Comparison of ENCODE assay signal across 16 cellular contexts in the genomic region with DNA sequence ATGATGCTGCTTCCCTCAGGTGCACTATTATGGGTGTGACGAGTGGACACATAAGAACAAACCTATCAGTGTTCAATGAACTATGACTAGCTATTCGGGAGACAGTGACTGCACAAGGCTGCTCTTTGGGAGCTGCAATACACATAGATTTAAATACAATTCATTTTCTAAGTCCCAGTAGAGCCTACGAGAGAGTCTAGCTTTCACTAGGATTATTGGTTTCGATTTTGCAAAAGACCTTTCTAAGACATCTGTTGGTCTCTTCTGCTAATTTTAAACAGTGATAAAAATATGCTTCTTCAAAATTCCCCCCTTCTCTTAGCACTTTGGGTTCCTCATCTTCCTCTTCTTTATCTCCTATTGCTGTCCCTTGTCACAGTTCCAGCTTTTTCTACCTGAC.
"Had no signal": no experiment of that assay in that cellular context is flagged by ENCODE, and none has a peak within 500 bp of the region (broad histone marks: within the 10 kb centered on the region; RNA-seq: fewer than 3 reads in every experiment).

No MANE protein-coding gene starts in this region.

- H3K27ac Mint-ChIP-seq: activated naive CD4-positive, alpha-beta T cell treated with anti-CD3 and anti-CD28 coated beads, Interleukin-2, amount 50 U/mL, for 24 hours; progenitor cell of endocrine pancreas; stimulated activated effector memory CD8-positive, alpha-beta T cell treated with anti-CD3 and anti-CD28 coated beads, Interleukin-12 subunit alpha, Interleukin-12 subunit beta, amount 100 ng/mL, for 72 hours; type B pancreatic cell had no signal

- H3K36me3 ChIP-seq: ascending aorta, gastrocnemius medialis, right atrium auricular region had no signal

- ATAC-seq: gastrocnemius medialis; left ventricle myocardium superior; stimulated activated effector memory CD8-positive, alpha-beta T cell treated with anti-CD3 and anti-CD28 coated beads, Interleukin-12 subunit alpha, Interleukin-12 subunit beta, amount 100 ng/mL, for 72 hours had no signal

- H3K4me3 Mint-ChIP-seq: activated naive CD4-positive, alpha-beta T cell treated with anti-CD3 and anti-CD28 coated beads, Interleukin-2, amount 50 U/mL, for 24 hours; stimulated activated effector memory CD8-positive, alpha-beta T cell treated with anti-CD3 and anti-CD28 coated beads, Interleukin-12 subunit alpha, Interleukin-12 subunit beta, amount 100 ng/mL, for 72 hours; type B pancreatic cell had no signal

- H3K27me3 ChIP-seq: ascending aorta, gastrocnemius medialis, right atrium auricular region, testis had no signal

- H3K4me1 ChIP-seq: ascending aorta, gastrocnemius medialis, right atrium auricular region, testis had no signal

- H3K27ac ChIP-seq: ascending aorta, gastrocnemius medialis, right atrium auricular region, skin epidermis, testis had no signal

- H3K4me3 ChIP-seq: ascending aorta, gastrocnemius medialis, right atrium auricular region, skin epidermis, testis had no signal

- H3K4me1 Mint-ChIP-seq: stimulated activated effector memory CD8-positive, alpha-beta T cell treated with anti-CD3 and anti-CD28 coated beads, Interleukin-12 subunit alpha, Interleukin-12 subunit beta, amount 100 ng/mL, for 72 hours had no signal

- DNase-seq: activated CD4-positive, alpha-beta T cell treated with anti-CD3 and anti-CD28 coated beads, Interleukin-2, amount 50 U/mL, for 48 hours; activated gamma-delta T cell; cerebellar nuclear complex; cortex of kidney; gastrocnemius medialis; left ventricle myocardium superior; stimulated activated CD4-positive, alpha-beta T cell treated with anti-CD3 and anti-CD28 coated beads, Interleukin-15, amount 100 ng/mL, for 24 hours; stimulated activated CD4-positive, alpha-beta T cell treated with anti-CD3 and anti-CD28 coated beads, Interleukin-4, amount 100 ng/mL, for 24 hours; testis had no signal

- H3K27me3 Mint-ChIP-seq: activated naive CD4-positive, alpha-beta T cell treated with anti-CD3 and anti-CD28 coated beads, Interleukin-2, amount 50 U/mL, for 24 hours; progenitor cell of endocrine pancreas; type B pancreatic cell had no signal

- H3K9me3 Mint-ChIP-seq: activated naive CD4-positive, alpha-beta T cell treated with anti-CD3 and anti-CD28 coated beads, Interleukin-2, amount 50 U/mL, for 24 hours; stimulated activated effector memory CD8-positive, alpha-beta T cell treated with anti-CD3 and anti-CD28 coated beads, Interleukin-12 subunit alpha, Interleukin-12 subunit beta, amount 100 ng/mL, for 72 hours; type B pancreatic cell had no signal

- H3K36me3 Mint-ChIP-seq: stimulated activated effector memory CD8-positive, alpha-beta T cell treated with anti-CD3 and anti-CD28 coated beads, Interleukin-12 subunit alpha, Interleukin-12 subunit beta, amount 100 ng/mL, for 72 hours; type B pancreatic cell had no signal
